Comparison of ENCODE assay signal across 10 cellular contexts in genomic region chr20:6051505-6051904, GRCh38. TPM values are rescaled to one million over a fixed set of nuclear protein-coding genes. Genes with fewer than 3 reads are reported as not detected.
DNase-seq lines count a peak whose midpoint lies in the region; ATAC-seq and TF ChIP-seq lines count a peak whose summit lies in the region.
"Had no signal": no experiment of that assay in that cellular context is flagged by ENCODE, and none has a peak within 500 bp of the region (broad histone marks: within the 10 kb centered on the region; RNA-seq: fewer than 3 reads in every experiment).

No MANE protein-coding gene starts in this region.

- POLR2A ChIA-PET in CD4-positive, alpha-beta memory T cell (lab: Charles Lee; ENCODE audit: partially characterized antibody), result no interaction called here

- peaks cover 3 to 12% of the 10 kb centered on the region in 2 donors for H3K4me1 ChIP-seq in left lung
- H3K4me1 ChIP-seq in CD4-positive, alpha-beta memory T cell (ENCODE audit: insufficient read depth, low read length), result no peaks in the 10 kb centered on the region

- peak; percentile 67 for ATAC-seq in left lung
- no peak for ATAC-seq in GM18870 (IDR thresholded peaks at IDR 0.05; ENCODE audit: unreplicated experiment)
- ATAC-seq in natural killer cell treated with Interleukin-12 subunit alpha and Interleukin-12 subunit beta and Interleukin-15 and Interleukin-18, amount 100 ng/mL, for 72 hours, result no peak

- intact Hi-C loops in left lung (cut with DNase I), result no loop called here
- intact Hi-C loops in CD4-positive, alpha-beta memory T cell (cut with micrococcal nuclease), result no loop called here

- no peaks in the 10 kb centered on the region for H3K9me3 ChIP-seq in left lung
- no peaks in the 10 kb centered on the region for H3K9me3 ChIP-seq in CD4-positive, alpha-beta memory T cell (ENCODE audit: control insufficient read depth in 1 of 2, low read length in 2 of 2)
- H3K9me3 ChIP-seq: right atrium auricular region had no signal

- H3K36me3 ChIP-seq in left lung, result no peaks in the 10 kb centered on the region
- H3K36me3 ChIP-seq in CD4-positive, alpha-beta memory T cell (ENCODE audit: insufficient read depth, low read length), result no peaks in the 10 kb centered on the region
- H3K36me3 ChIP-seq: right atrium auricular region had no signal

- no peak overlapping the region for H3K27ac Mint-ChIP-seq in brain
- H3K27ac Mint-ChIP-seq in CD4-positive, alpha-beta memory T cell, result no peak overlapping the region
- H3K27ac Mint-ChIP-seq in natural killer cell treated with Interleukin-12 subunit alpha and Interleukin-12 subunit beta and Interleukin-15 and Interleukin-18, amount 100 ng/mL, for 72 hours, result no peak overlapping the region
- H3K27ac Mint-ChIP-seq: stimulated activated naive CD8-positive, alpha-beta T cell treated with anti-CD3 and anti-CD28 coated beads, Interleukin-15, amount 100 ng/mL, for 72 hours had no signal

- peaks cover 56% of the 10 kb centered on the region for H3K27me3 Mint-ChIP-seq in brain
- H3K27me3 Mint-ChIP-seq in CD4-positive, alpha-beta memory T cell, result peaks cover 20 to 22% of the 10 kb centered on the region in 2 donors
- H3K27me3 Mint-ChIP-seq in natural killer cell treated with Interleukin-12 subunit alpha and Interleukin-12 subunit beta and Interleukin-15 and Interleukin-18, amount 100 ng/mL, for 72 hours, result peaks cover 16% of the 10 kb centered on the region in 2 donors

- H3K9me3 Mint-ChIP-seq in brain, result peaks cover 0 to 2% (median 0%) of the 10 kb centered on the region in 5 experiments
- no peaks in the 10 kb centered on the region for H3K9me3 Mint-ChIP-seq in CD4-positive, alpha-beta memory T cell
- no peaks in the 10 kb centered on the region for H3K9me3 Mint-ChIP-seq in natural killer cell treated with Interleukin-12 subunit alpha and Interleukin-12 subunit beta and Interleukin-15 and Interleukin-18, amount 100 ng/mL, for 72 hours
- H3K9me3 Mint-ChIP-seq: stimulated activated naive CD8-positive, alpha-beta T cell treated with anti-CD3 and anti-CD28 coated beads, Interleukin-15, amount 100 ng/mL, for 72 hours had no signal

- H3K27me3 ChIP-seq in left lung, result peaks cover 3 to 49% of the 10 kb centered on the region in 2 donors
- H3K27me3 ChIP-seq in CD4-positive, alpha-beta memory T cell (ENCODE audit: insufficient read depth, low read length), result no peaks in the 10 kb centered on the region
- H3K27me3 ChIP-seq: right atrium auricular region had no signal

- no peaks in the 10 kb centered on the region for H3K36me3 Mint-ChIP-seq in brain
- H3K36me3 Mint-ChIP-seq in CD4-positive, alpha-beta memory T cell, result no peaks in the 10 kb centered on the region
- H3K36me3 Mint-ChIP-seq in natural killer cell treated with Interleukin-12 subunit alpha and Interleukin-12 subunit beta and Interleukin-15 and Interleukin-18, amount 100 ng/mL, for 72 hours, result no peaks in the 10 kb centered on the region

- peak overlapping the region; percentile 61 to 74 (median 70) for H3K4me3 Mint-ChIP-seq in brain
- H3K4me3 Mint-ChIP-seq in CD4-positive, alpha-beta memory T cell, result no peak overlapping the region
- H3K4me3 Mint-ChIP-seq in natural killer cell treated with Interleukin-12 subunit alpha and Interleukin-12 subunit beta and Interleukin-15 and Interleukin-18, amount 100 ng/mL, for 72 hours, result no peak overlapping the region

- peaks cover 5% of the 10 kb centered on the region for H3K4me1 Mint-ChIP-seq in brain
- H3K4me1 Mint-ChIP-seq in CD4-positive, alpha-beta memory T cell, result peaks cover 3 to 9% (median 5%) of the 10 kb centered on the region in 4 donors
- H3K4me1 Mint-ChIP-seq in natural killer cell treated with Interleukin-12 subunit alpha and Interleukin-12 subunit beta and Interleukin-15 and Interleukin-18, amount 100 ng/mL, for 72 hours (ENCODE audit: low read depth in 2 of 2), result peaks cover 0 to 9% of the 10 kb centered on the region in 2 donors

- peak; percentile 80 for DNase-seq in AG08396 (ENCODE audit: low spot score)
- peak; percentile 40 for DNase-seq in HPDE6-E6E7 (ENCODE audit: extremely low spot score)
- no peak for DNase-seq in left lung
- DNase-seq in CD4-positive, alpha-beta memory T cell, result no peak
- no peak for DNase-seq in stimulated activated CD4-positive, alpha-beta T cell treated with anti-CD3 and anti-CD28 coated beads, Interleukin-2, amount 100 ng/mL, for 24 hours
- no peak for DNase-seq in natural killer cell treated with Interleukin-12 subunit alpha and Interleukin-12 subunit beta and Interleukin-15 and Interleukin-18, amount 100 ng/mL, for 72 hours (ENCODE audit: low spot score)
- DNase-seq: stimulated activated naive CD8-positive, alpha-beta T cell treated with anti-CD3 and anti-CD28 coated beads, Interleukin-15, amount 100 ng/mL, for 72 hours had no signal

- H3K4me3 ChIP-seq in left lung, result peak overlapping the region; percentile 29 to 36
- H3K4me3 ChIP-seq in CD4-positive, alpha-beta memory T cell (ENCODE audit: low read length in 2 of 2), result no peak overlapping the region

- H3K27ac ChIP-seq in left lung, result peak overlapping the region; percentile 24 to 69
- H3K27ac ChIP-seq in CD4-positive, alpha-beta memory T cell (ENCODE audit: low read depth, low read length), result no peak overlapping the region
- H3K27ac ChIP-seq: right atrium auricular region had no signal

- CTCF ChIA-PET in CD4-positive, alpha-beta memory T cell (lab: Charles Lee; ENCODE audit: partially characterized antibody), result no interaction called here

- no peak for TF ChIP-seq CTCF in brain (conservative IDR thresholded peaks at IDR 0.05)
- no peak for TF ChIP-seq CTCF in left lung (IDR thresholded peaks at IDR 0.05)

RNA-seq across cellular contexts. Expression of gene LRRN4, which starts 2.4 kb away (rescaled TPM):
- 0.22 TPM for polyA plus RNA-seq in brain (ENCODE audit: insufficient read depth, low read depth, low replicate concordance)
- 10 to 100 TPM; 26.0 to 44.3 TPM for total RNA-seq in left lung
- not detected for total RNA-seq in CD4-positive, alpha-beta memory T cell
- polyA plus RNA-seq in CD4-positive, alpha-beta memory T cell, result not detected
- total RNA-seq in natural killer cell treated with Interleukin-12 subunit alpha and Interleukin-12 subunit beta and Interleukin-15 and Interleukin-18, amount 100 ng/mL, for 72 hours, result not detected

RNA-seq across cellular contexts. Expression of gene CRLS1, which starts 45.6 kb away (rescaled TPM):
- 14.3 TPM for polyA plus RNA-seq in brain (ENCODE audit: insufficient read depth, low read depth, low replicate concordance)
- 10 to 100 TPM; 45.1 to 51.7 TPM for total RNA-seq in left lung
- total RNA-seq in CD4-positive, alpha-beta memory T cell, result 10 to 100 TPM; 22.5 to 22.6 TPM
- polyA plus RNA-seq in CD4-positive, alpha-beta memory T cell, result 10 to 100 TPM; 43.1 to 45.0 TPM
- 10 to 100 TPM; 31.8 to 35.3 TPM for total RNA-seq in natural killer cell treated with Interleukin-12 subunit alpha and Interleukin-12 subunit beta and Interleukin-15 and Interleukin-18, amount 100 ng/mL, for 72 hours

Comparison
In these comparisons a context has a peak if more than half of its experiments do, and no peak if none do; other contexts are left out.
1. DNase-seq: peak in AG08396 (single experiment) and HPDE6-E6E7 (single experiment); none in left lung (0 of 2), CD4-positive, alpha-beta memory T cell (0 of 5), stimulated activated CD4-positive, alpha-beta T cell treated with anti-CD3 and anti-CD28 coated beads, Interleukin-2, amount 100 ng/mL, for 24 hours (0 of 2) and natural killer cell treated with Interleukin-12 subunit alpha and Interleukin-12 subunit beta and Interleukin-15 and Interleukin-18, amount 100 ng/mL, for 72 hours (single experiment).
2. H3K4me3 Mint-ChIP-seq: peak in brain (5 of 5); none in CD4-positive, alpha-beta memory T cell (0 of 8) and natural killer cell treated with Interleukin-12 subunit alpha and Interleukin-12 subunit beta and Interleukin-15 and Interleukin-18, amount 100 ng/mL, for 72 hours (single experiment).
3. H3K4me3 ChIP-seq: peak in left lung (2 of 2); none in CD4-positive, alpha-beta memory T cell (0 of 2).
4. RNA of gene LRRN4, which starts 2.4 kb away (total RNA-seq): 26.0 to 44.3 TPM in left lung; not detected in CD4-positive, alpha-beta memory T cell and not detected in natural killer cell treated with Interleukin-12 subunit alpha and Interleukin-12 subunit beta and Interleukin-15 and Interleukin-18, amount 100 ng/mL, for 72 hours; every median in the first group is over 10 times any median in the second.